Comparison of ENCODE assay signal across 1 cellular context in the genomic region with DNA sequence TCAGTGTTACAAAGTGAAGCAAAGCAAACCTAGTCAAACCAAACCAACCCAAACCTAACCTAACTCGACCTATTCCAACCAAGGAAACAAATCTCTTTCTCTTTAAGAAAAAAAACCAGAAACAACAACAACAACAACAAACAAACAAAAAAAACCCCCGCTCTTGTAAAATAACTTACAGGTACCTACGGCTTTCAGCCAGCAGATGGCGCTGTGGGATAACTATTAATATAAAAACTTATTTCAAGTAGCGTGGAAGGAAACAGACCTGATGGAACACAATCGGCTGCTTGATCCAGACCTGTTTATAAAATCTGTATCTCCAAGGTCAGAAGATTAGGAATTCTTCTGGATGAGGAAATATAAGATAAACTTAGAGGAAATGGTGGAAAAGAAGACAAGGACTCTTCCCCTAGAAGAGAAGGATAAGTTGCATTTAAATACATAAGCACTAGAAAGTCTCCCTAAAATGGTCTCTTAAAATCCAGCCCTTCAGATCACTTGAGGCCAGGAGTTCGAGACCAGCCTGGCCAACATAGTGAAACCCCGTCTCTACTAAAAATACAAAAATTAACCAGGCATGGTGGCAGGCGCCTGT.
TF ChIP-seq lines count a peak whose summit lies in the region.

No MANE protein-coding gene starts in this region.

TF ChIP-seq in SK-N-SH treated with all-trans-retinoic acid at 6 μM for 48 hours, 23 proteins besides CTCF, POLR2A, EP300 and RAD21 (continued from another document):
- TF ChIP-seq BACH2 (CRISPR knock-in tag; IDR thresholded peaks at IDR 0.05; ENCODE audit: borderline replicate concordance) (no peak), ZNF565 (CRISPR knock-in tag; conservative IDR thresholded peaks at IDR 0.05; ENCODE audit: low read depth) (no peak), ZFP3 (CRISPR knock-in tag; IDR thresholded peaks at IDR 0.05) (no peak)
